In genomic region chr11:34493468-34493867, GRCh38 we compare ENCODE assay signal across 1 cellular context.
TF ChIP-seq lines count a peak whose summit lies in the region.

No MANE protein-coding gene starts in this region.

TF ChIP-seq in H1, 55 proteins besides CTCF, POLR2A, EP300 and RAD21:
- TF ChIP-seq KDM4A (IDR thresholded peaks at IDR 0.05; ENCODE audit: low read depth, low read length, severe bottlenecking): no peak
- TF ChIP-seq RBBP5 (IDR thresholded peaks at IDR 0.05; ENCODE audit: borderline replicate concordance, low read depth, low read length): no peak
- TF ChIP-seq YY1 (IDR thresholded peaks at IDR 0.05; ENCODE audit: low read depth, low read length): no peak
- no peak for TF ChIP-seq SP4 (IDR thresholded peaks at IDR 0.05; ENCODE audit: low read length)
